Comparison of ENCODE assay signal across 13 cellular contexts in genomic region chr1:2551544-2551943, GRCh38. TPM values are rescaled to one million over a fixed set of nuclear protein-coding genes. Genes with fewer than 3 reads are reported as not detected.
A peak's percentile ranks its signal among the peaks of the same experiment; 100 is the strongest.
DNase-seq lines count a peak whose midpoint lies in the region; ATAC-seq and TF ChIP-seq lines count a peak whose summit lies in the region.
"Not testable (repeated sequence)": the region's sequence is repeated elsewhere in the genome, so short reads cannot be mapped to it uniquely, and the experiment has no call there.
"Had no signal": no experiment of that assay in that cellular context is flagged by ENCODE, and none has a peak within 500 bp of the region (broad histone marks: within the 10 kb centered on the region; RNA-seq: fewer than 3 reads in every experiment).

No MANE protein-coding gene starts in this region.

- CTCF ChIA-PET in activated CD8-positive, alpha-beta T cell treated with anti-CD3 and anti-CD28 coated beads, Interleukin-2, amount 10 ng/mL, durations not matched to agents 7 days and 5 days (lab: Charles Lee); naive thymus-derived CD4-positive, alpha-beta T cell (lab: Charles Lee): not testable (repeated sequence)

- not testable (repeated sequence) for H3K9me3 ChIP-seq in BLaER1 treated with 17β-estradiol and CSF1 and Interleukin-3, amounts not matched to agents 10 nM and 100 nM (replicated peaks in 1 of 11); T-helper 17 cell (ENCODE audit: control insufficient read depth, low read length, poor library complexity, severe bottlenecking); right cardiac atrium (ENCODE audit: control insufficient read depth, low read length); naive thymus-derived CD4-positive, alpha-beta T cell (ENCODE audit: control insufficient read depth in 2 of 3, low read length in 3 of 3); osteoblast (ENCODE audit: low read depth, low read length)

- ATAC-seq in T-helper 17 cell; activated CD8-positive, alpha-beta T cell treated with anti-CD3 and anti-CD28 coated beads, Interleukin-2, amount 10 ng/mL, durations not matched to agents 7 days and 5 days; right cardiac atrium; naive thymus-derived CD4-positive, alpha-beta T cell; stimulated activated naive B cell treated with anti-CD40 and anti-IgM and Interleukin-4, amounts not matched to agents 10 μg/mL and 1 μg/mL and 100 μg/mL, for 72 hours (replicated peaks): not testable (repeated sequence)

- not testable (repeated sequence) for H3K27me3 Mint-ChIP-seq in T-helper 17 cell; activated CD8-positive, alpha-beta T cell treated with anti-CD3 and anti-CD28 coated beads, Interleukin-2, amount 10 ng/mL, durations not matched to agents 7 days and 5 days (ENCODE audit: low read depth); dendritic cell treated with granulocyte-macrophage colony-stimulating factor and Interleukin-4, amounts not matched to agents 40 ng/mL and 50 ng/mL, for 4 days; naive thymus-derived CD4-positive, alpha-beta T cell; stimulated activated naive B cell treated with anti-CD40 and anti-IgM and Interleukin-4, amounts not matched to agents 10 μg/mL and 1 μg/mL and 100 μg/mL, for 72 hours

- not testable (repeated sequence) for H3K27ac ChIP-seq in BLaER1 treated with 17β-estradiol and CSF1 and Interleukin-3, amounts not matched to agents 10 nM and 100 nM; naive thymus-derived CD4-positive, alpha-beta T cell (ENCODE audit: low read depth, low read length); osteoblast (ENCODE audit: low read depth, low read length)
- H3K27ac ChIP-seq in right cardiac atrium (ENCODE audit: low read length) = peak overlapping the region; percentile 67

- H3K4me3 Mint-ChIP-seq in T-helper 17 cell; activated CD8-positive, alpha-beta T cell treated with anti-CD3 and anti-CD28 coated beads, Interleukin-2, amount 10 ng/mL, durations not matched to agents 7 days and 5 days; dendritic cell treated with granulocyte-macrophage colony-stimulating factor and Interleukin-4, amounts not matched to agents 40 ng/mL and 50 ng/mL, for 4 days; naive thymus-derived CD4-positive, alpha-beta T cell; stimulated activated naive B cell treated with anti-CD40 and anti-IgM and Interleukin-4, amounts not matched to agents 10 μg/mL and 1 μg/mL and 100 μg/mL, for 72 hours: not testable (repeated sequence)

- TF ChIP-seq CTCF in osteoblast (IDR thresholded peaks at IDR 0.05; ENCODE audit: extremely low read depth, low read depth, low read length) = not testable (repeated sequence)

- POLR2A ChIA-PET in activated CD8-positive, alpha-beta T cell treated with anti-CD3 and anti-CD28 coated beads, Interleukin-2, amount 10 ng/mL, durations not matched to agents 7 days and 5 days (lab: Charles Lee) = interaction anchor here (0.7 kb wide), 1 partner anchor 33 kb away, joined by 4 read pairs; no protein-coding TSS in a partner anchor
- POLR2A ChIA-PET in naive thymus-derived CD4-positive, alpha-beta T cell (lab: Charles Lee) = not testable (repeated sequence)

- not testable (repeated sequence) for H3K4me3 ChIP-seq in BLaER1 treated with 17β-estradiol and CSF1 and Interleukin-3, amounts not matched to agents 10 nM and 100 nM; naive thymus-derived CD4-positive, alpha-beta T cell (ENCODE audit: low read length); osteoblast (ENCODE audit: insufficient read depth, low read length)
- peak overlapping the region; percentile 3 for H3K4me3 ChIP-seq in right cardiac atrium (ENCODE audit: low read length)

- H3K9ac ChIP-seq in BLaER1 treated with 17β-estradiol and CSF1 and Interleukin-3, amounts not matched to agents 10 nM and 100 nM = peak overlapping the region in 2 of 11 experiments; percentile 9 to 18; a peak in 1 of 22 replicates

- H3K27ac Mint-ChIP-seq in T-helper 17 cell = peak overlapping the region; percentile 96
- H3K27ac Mint-ChIP-seq in activated CD8-positive, alpha-beta T cell treated with anti-CD3 and anti-CD28 coated beads, Interleukin-2, amount 10 ng/mL, durations not matched to agents 7 days and 5 days = peak overlapping the region; percentile 52
- peak overlapping the region; percentile 11 for H3K27ac Mint-ChIP-seq in dendritic cell treated with granulocyte-macrophage colony-stimulating factor and Interleukin-4, amounts not matched to agents 40 ng/mL and 50 ng/mL, for 4 days
- peak overlapping the region in 8 of 9 donors; percentile 48 to 83 (median 70) for H3K27ac Mint-ChIP-seq in naive thymus-derived CD4-positive, alpha-beta T cell
- H3K27ac Mint-ChIP-seq in stimulated activated naive B cell treated with anti-CD40 and anti-IgM and Interleukin-4, amounts not matched to agents 10 μg/mL and 1 μg/mL and 100 μg/mL, for 72 hours = peak overlapping the region; percentile 83

- WGBS in right cardiac atrium = 67% methylated on average over 9 of the region's 9 CpGs

- not testable (repeated sequence) for H2AFZ ChIP-seq in osteoblast (ENCODE audit: low read length)

- H3K36me3 Mint-ChIP-seq in T-helper 17 cell (ENCODE audit: low read depth); naive thymus-derived CD4-positive, alpha-beta T cell: not testable (repeated sequence)
- peaks cover 12% of the 10 kb centered on the region for H3K36me3 Mint-ChIP-seq in activated CD8-positive, alpha-beta T cell treated with anti-CD3 and anti-CD28 coated beads, Interleukin-2, amount 10 ng/mL, durations not matched to agents 7 days and 5 days (ENCODE audit: low read depth)
- H3K36me3 Mint-ChIP-seq in dendritic cell treated with granulocyte-macrophage colony-stimulating factor and Interleukin-4, amounts not matched to agents 40 ng/mL and 50 ng/mL, for 4 days (ENCODE audit: low read depth) = peaks cover 18% of the 10 kb centered on the region
- peaks cover 22 to 37% of the 10 kb centered on the region in 2 donors for H3K36me3 Mint-ChIP-seq in stimulated activated naive B cell treated with anti-CD40 and anti-IgM and Interleukin-4, amounts not matched to agents 10 μg/mL and 1 μg/mL and 100 μg/mL, for 72 hours

- H4K20me1 ChIP-seq in BLaER1 treated with 17β-estradiol and CSF1 and Interleukin-3, amounts not matched to agents 10 nM and 100 nM = peaks cover 0 to 25% (median 0%) of the 10 kb centered on the region in 11 experiments; a peak in 10 of 22 replicates
- H4K20me1 ChIP-seq in osteoblast (ENCODE audit: insufficient read depth, low read length) = not testable (repeated sequence)

- H3K27me3 ChIP-seq in BLaER1 treated with 17β-estradiol and CSF1 and Interleukin-3, amounts not matched to agents 10 nM and 100 nM; right cardiac atrium (ENCODE audit: control insufficient read depth, insufficient read depth); naive thymus-derived CD4-positive, alpha-beta T cell (ENCODE audit: control insufficient read depth in 2 of 2, insufficient read depth in 2 of 2, low read length in 2 of 2); osteoblast (ENCODE audit: insufficient read depth, low read length): not testable (repeated sequence)

- not testable (repeated sequence) for H3K79me2 ChIP-seq in osteoblast (ENCODE audit: insufficient read depth, low read length)

- H3K36me3 ChIP-seq in BLaER1 treated with 17β-estradiol and CSF1 and Interleukin-3, amounts not matched to agents 10 nM and 100 nM; naive thymus-derived CD4-positive, alpha-beta T cell (ENCODE audit: control insufficient read depth in 2 of 3, insufficient read depth in 3 of 3, low read length in 3 of 3); osteoblast (ENCODE audit: insufficient read depth, low read length): not testable (repeated sequence)

- H3K4me1 ChIP-seq in BLaER1 treated with 17β-estradiol and CSF1 and Interleukin-3, amounts not matched to agents 10 nM and 100 nM = peaks cover 71 to 89% (median 84%) of the 10 kb centered on the region in 10 experiments
- H3K4me1 ChIP-seq in right cardiac atrium (ENCODE audit: control insufficient read depth, insufficient read depth, low read length) = not testable (repeated sequence)
- peaks cover 28 to 30% of the 10 kb centered on the region in 2 donors for H3K4me1 ChIP-seq in naive thymus-derived CD4-positive, alpha-beta T cell (ENCODE audit: control insufficient read depth in 2 of 2, insufficient read depth in 2 of 2, low read length in 2 of 2)
- peaks cover 21% of the 10 kb centered on the region for H3K4me1 ChIP-seq in osteoblast (ENCODE audit: insufficient read depth, low read length)

- intact Hi-C loops in dendritic cell treated with granulocyte-macrophage colony-stimulating factor and Interleukin-4, amounts not matched to agents 40 ng/mL and 50 ng/mL, for 4 days (cut with micrococcal nuclease); right cardiac atrium (cut with DNase I); naive thymus-derived CD4-positive, alpha-beta T cell (cut with micrococcal nuclease): not testable (repeated sequence)

- DNase-seq in T-helper 17 cell; activated CD8-positive, alpha-beta T cell treated with anti-CD3 and anti-CD28 coated beads, Interleukin-2, amount 10 ng/mL, durations not matched to agents 7 days and 5 days; naive thymus-derived CD4-positive, alpha-beta T cell; stimulated activated naive B cell treated with anti-CD40 and anti-IgM and Interleukin-4, amounts not matched to agents 10 μg/mL and 1 μg/mL and 100 μg/mL, for 72 hours: not testable (repeated sequence)
- DNase-seq in right cardiac atrium = peak; percentile 64 to 85 (median 84)
- DNase-seq in osteoblast (ENCODE audit: insufficient read length, low spot score, missing footprints) = peak; percentile 36

- H3K9me3 Mint-ChIP-seq in activated CD8-positive, alpha-beta T cell treated with anti-CD3 and anti-CD28 coated beads, Interleukin-2, amount 10 ng/mL, durations not matched to agents 7 days and 5 days (ENCODE audit: insufficient read depth); dendritic cell treated with granulocyte-macrophage colony-stimulating factor and Interleukin-4, amounts not matched to agents 40 ng/mL and 50 ng/mL, for 4 days; naive thymus-derived CD4-positive, alpha-beta T cell; stimulated activated naive B cell treated with anti-CD40 and anti-IgM and Interleukin-4, amounts not matched to agents 10 μg/mL and 1 μg/mL and 100 μg/mL, for 72 hours: not testable (repeated sequence)

- peaks cover 28% of the 10 kb centered on the region for H3K4me1 Mint-ChIP-seq in T-helper 17 cell
- peaks cover 49% of the 10 kb centered on the region for H3K4me1 Mint-ChIP-seq in activated CD8-positive, alpha-beta T cell treated with anti-CD3 and anti-CD28 coated beads, Interleukin-2, amount 10 ng/mL, durations not matched to agents 7 days and 5 days (ENCODE audit: low read depth)
- H3K4me1 Mint-ChIP-seq in dendritic cell treated with granulocyte-macrophage colony-stimulating factor and Interleukin-4, amounts not matched to agents 40 ng/mL and 50 ng/mL, for 4 days (ENCODE audit: low read depth) = peaks cover 67% of the 10 kb centered on the region
- peaks cover 0 to 40% (median 34%) of the 10 kb centered on the region in 7 donors for H3K4me1 Mint-ChIP-seq in naive thymus-derived CD4-positive, alpha-beta T cell
- H3K4me1 Mint-ChIP-seq in stimulated activated naive B cell treated with anti-CD40 and anti-IgM and Interleukin-4, amounts not matched to agents 10 μg/mL and 1 μg/mL and 100 μg/mL, for 72 hours = peaks cover 41 to 81% of the 10 kb centered on the region in 2 donors

- peak overlapping the region; percentile 37 to 100 (median 96) for H3K4me2 ChIP-seq in BLaER1 treated with 17β-estradiol and CSF1 and Interleukin-3, amounts not matched to agents 10 nM and 100 nM
- H3K4me2 ChIP-seq in osteoblast (ENCODE audit: insufficient read depth, low read length) = not testable (repeated sequence)

RNA-seq across cellular contexts. Expression of gene TNFRSF14, which starts 4.6 kb away (rescaled TPM):
- 100 to 1,000 TPM; 179 to 212 TPM for total RNA-seq in T-helper 17 cell
- total RNA-seq in activated CD8-positive, alpha-beta T cell treated with anti-CD3 and anti-CD28 coated beads, Interleukin-2, amount 10 ng/mL, durations not matched to agents 7 days and 5 days = 10 to 100 TPM; 85.8 to 86.5 TPM
- total RNA-seq in right cardiac atrium = 10 to 100 TPM; 17.6 to 25.5 (median 21.8) TPM
- 27.6 TPM for polyA plus RNA-seq in right cardiac atrium
- total RNA-seq in naive thymus-derived CD4-positive, alpha-beta T cell = 100 to 1,000 TPM; 182 to 253 (median 204) TPM
- polyA plus RNA-seq in naive thymus-derived CD4-positive, alpha-beta T cell = 10 to 100 TPM; 52.5 to 65.1 TPM
- total RNA-seq in osteoblast = 29.2 and 36.6 TPM in 2 replicates

RNA-seq across cellular contexts. Expression of gene HES5, which starts 21.5 kb away (rescaled TPM):
- not detected for total RNA-seq in T-helper 17 cell
- total RNA-seq in activated CD8-positive, alpha-beta T cell treated with anti-CD3 and anti-CD28 coated beads, Interleukin-2, amount 10 ng/mL, durations not matched to agents 7 days and 5 days = not detected
- 1 to 10 TPM in 2 of 4 donors, under 1 TPM in 2; 0.61 to 1.8 (median 1.2) TPM for total RNA-seq in right cardiac atrium
- polyA plus RNA-seq in right cardiac atrium = 0.52 TPM
- total RNA-seq in naive thymus-derived CD4-positive, alpha-beta T cell = not detected
- not detected for polyA plus RNA-seq in naive thymus-derived CD4-positive, alpha-beta T cell
- not detected in 2 replicates for total RNA-seq in osteoblast
- total RNA-seq: A172, H4, HT1080, RPMI7951 had no signal
- polyA plus RNA-seq: AG04450 had no signal

RNA-seq across cellular contexts. Expression of gene PANK4, which starts 25.1 kb away (rescaled TPM):
- 10 to 100 TPM; 47.9 to 53.5 TPM for total RNA-seq in T-helper 17 cell
- 10 to 100 TPM; 55.9 to 66.8 TPM for total RNA-seq in activated CD8-positive, alpha-beta T cell treated with anti-CD3 and anti-CD28 coated beads, Interleukin-2, amount 10 ng/mL, durations not matched to agents 7 days and 5 days
- 10 to 100 TPM; 35.2 to 51.3 (median 45.1) TPM for total RNA-seq in right cardiac atrium
- 38.7 TPM for polyA plus RNA-seq in right cardiac atrium
- 10 to 100 TPM; 55.8 to 91.2 (median 72.6) TPM for total RNA-seq in naive thymus-derived CD4-positive, alpha-beta T cell
- polyA plus RNA-seq in naive thymus-derived CD4-positive, alpha-beta T cell = 10 to 100 TPM; 12.7 to 29.9 TPM
- 15.2 and 18.6 TPM in 2 replicates for total RNA-seq in osteoblast

RNA-seq across cellular contexts. Expression of gene PRXL2B, which starts 35.0 kb away (rescaled TPM):
- 10 to 100 TPM; 17.6 to 18.5 TPM for total RNA-seq in T-helper 17 cell
- 10 to 100 TPM; 35.6 to 40.6 TPM for total RNA-seq in activated CD8-positive, alpha-beta T cell treated with anti-CD3 and anti-CD28 coated beads, Interleukin-2, amount 10 ng/mL, durations not matched to agents 7 days and 5 days
- total RNA-seq in right cardiac atrium = 10 to 100 TPM in 2 of 4 donors, 1 to 10 TPM in 2; 8.0 to 11.8 (median 10.4) TPM
- 9.3 TPM for polyA plus RNA-seq in right cardiac atrium
- 10 to 100 TPM; 12.3 to 37.0 (median 26.7) TPM for total RNA-seq in naive thymus-derived CD4-positive, alpha-beta T cell
- polyA plus RNA-seq in naive thymus-derived CD4-positive, alpha-beta T cell = 10 to 100 TPM; 15.7 to 26.5 TPM
- 8.0 and 9.4 TPM in 2 replicates for total RNA-seq in osteoblast

Comparison
In these comparisons a context has a peak if more than half of its experiments do, and no peak if none do; other contexts are left out.
1. H3K27ac Mint-ChIP-seq: peak in every context shown above with its lines; median percentile 96 in T-helper 17 cell; 83 in stimulated activated naive B cell treated with anti-CD40 and anti-IgM and Interleukin-4, amounts not matched to agents 10 μg/mL and 1 μg/mL and 100 μg/mL, for 72 hours; 70 in naive thymus-derived CD4-positive, alpha-beta T cell; 52 in activated CD8-positive, alpha-beta T cell treated with anti-CD3 and anti-CD28 coated beads, Interleukin-2, amount 10 ng/mL, durations not matched to agents 7 days and 5 days; 11 in dendritic cell treated with granulocyte-macrophage colony-stimulating factor and Interleukin-4, amounts not matched to agents 40 ng/mL and 50 ng/mL, for 4 days.